Comparison of ENCODE assay signal across 1 cellular context in the genomic region with DNA sequence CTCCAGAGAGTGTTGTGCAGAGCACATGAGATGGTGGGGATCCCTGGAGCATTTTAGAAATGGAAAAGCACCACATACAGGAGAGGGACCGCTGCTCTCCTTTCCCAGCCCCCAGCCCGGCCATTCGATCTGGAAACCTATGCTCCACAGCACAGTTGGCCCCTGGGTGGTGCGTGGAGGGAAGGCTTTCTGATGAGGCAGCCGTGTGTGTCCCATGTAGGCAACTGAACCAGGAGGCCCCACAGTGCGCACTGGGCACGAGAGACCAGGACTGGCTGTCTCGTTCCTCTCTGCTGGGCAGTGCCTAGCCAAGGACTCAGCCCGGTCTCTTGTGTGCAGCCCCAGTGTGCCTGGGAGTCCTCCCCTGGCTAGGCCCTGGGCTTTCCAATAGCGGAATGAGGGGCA.
TF ChIP-seq lines count a peak whose summit lies in the region.

No MANE protein-coding gene starts in this region.

TF ChIP-seq in H1, 55 proteins besides CTCF, POLR2A, EP300 and RAD21:
- no peak for TF ChIP-seq JUND (IDR thresholded peaks at IDR 0.05; ENCODE audit: low read length)
- no peak for TF ChIP-seq GABPA (IDR thresholded peaks at IDR 0.05; ENCODE audit: borderline replicate concordance, insufficient read depth, low read length)
- no peak for TF ChIP-seq KDM4A (IDR thresholded peaks at IDR 0.05; ENCODE audit: low read depth, low read length, severe bottlenecking)
- TF ChIP-seq RNF2 (IDR thresholded peaks at IDR 0.05; ENCODE audit: borderline replicate concordance, low read depth, low read length, missing control alignments, poor library complexity, severe bottlenecking): no peak
- TF ChIP-seq, protein P1, sequence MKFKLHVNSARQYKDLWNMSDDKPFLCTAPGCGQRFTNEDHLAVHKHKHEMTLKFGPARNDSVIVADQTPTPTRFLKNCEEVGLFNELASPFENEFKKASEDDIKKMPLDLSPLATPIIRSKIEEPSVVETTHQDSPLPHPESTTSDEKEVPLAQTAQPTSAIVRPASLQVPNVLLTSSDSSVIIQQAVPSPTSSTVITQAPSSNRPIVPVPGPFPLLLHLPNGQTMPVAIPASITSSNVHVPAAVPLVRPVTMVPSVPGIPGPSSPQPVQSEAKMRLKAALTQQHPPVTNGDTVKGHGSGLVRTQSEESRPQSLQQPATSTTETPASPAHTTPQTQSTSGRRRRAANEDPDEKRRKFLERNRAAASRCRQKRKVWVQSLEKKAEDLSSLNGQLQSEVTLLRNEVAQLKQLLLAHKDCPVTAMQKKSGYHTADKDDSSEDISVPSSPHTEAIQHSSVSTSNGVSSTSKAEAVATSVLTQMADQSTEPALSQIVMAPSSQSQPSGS (IDR thresholded peaks at IDR 0.05; ENCODE audit: low read length): no peak
- TF ChIP-seq TAF1 (IDR thresholded peaks at IDR 0.05; ENCODE audit: low read depth, low read length): no peak
- no peak for TF ChIP-seq ASH2L (IDR thresholded peaks at IDR 0.05; ENCODE audit: low read length)
- no peak for TF ChIP-seq TEAD4 (IDR thresholded peaks at IDR 0.05; ENCODE audit: low read depth, low read length)
- TF ChIP-seq KDM5A (IDR thresholded peaks at IDR 0.05; ENCODE audit: low read length): no peak
- no peak for TF ChIP-seq RFX5 (IDR thresholded peaks at IDR 0.05; ENCODE audit: borderline replicate concordance, low read depth, low read length)
- TF ChIP-seq HDAC6 (IDR thresholded peaks at IDR 0.05; ENCODE audit: low read depth, low read length): no peak
- no peak for TF ChIP-seq POU5F1 (IDR thresholded peaks at IDR 0.05; ENCODE audit: low read depth, low read length)
- TF ChIP-seq CBX5 (IDR thresholded peaks at IDR 0.05; ENCODE audit: low read depth, low read length): no peak
- no peak for TF ChIP-seq NRF1 (IDR thresholded peaks at IDR 0.05; ENCODE audit: low read depth, low read length)
- TF ChIP-seq, protein P2, sequence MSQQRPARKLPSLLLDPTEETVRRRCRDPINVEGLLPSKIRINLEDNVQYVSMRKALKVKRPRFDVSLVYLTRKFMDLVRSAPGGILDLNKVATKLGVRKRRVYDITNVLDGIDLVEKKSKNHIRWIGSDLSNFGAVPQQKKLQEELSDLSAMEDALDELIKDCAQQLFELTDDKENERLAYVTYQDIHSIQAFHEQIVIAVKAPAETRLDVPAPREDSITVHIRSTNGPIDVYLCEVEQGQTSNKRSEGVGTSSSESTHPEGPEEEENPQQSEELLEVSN (IDR thresholded peaks at IDR 0.05): no peak
- TF ChIP-seq, protein P3, sequence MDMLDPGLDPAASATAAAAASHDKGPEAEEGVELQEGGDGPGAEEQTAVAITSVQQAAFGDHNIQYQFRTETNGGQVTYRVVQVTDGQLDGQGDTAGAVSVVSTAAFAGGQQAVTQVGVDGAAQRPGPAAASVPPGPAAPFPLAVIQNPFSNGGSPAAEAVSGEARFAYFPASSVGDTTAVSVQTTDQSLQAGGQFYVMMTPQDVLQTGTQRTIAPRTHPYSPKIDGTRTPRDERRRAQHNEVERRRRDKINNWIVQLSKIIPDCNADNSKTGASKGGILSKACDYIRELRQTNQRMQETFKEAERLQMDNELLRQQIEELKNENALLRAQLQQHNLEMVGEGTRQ (IDR thresholded peaks at IDR 0.05; ENCODE audit: low read length): no peak
- TF ChIP-seq SP4 (IDR thresholded peaks at IDR 0.05; ENCODE audit: low read length): no peak
